ENCODE assay signal across 8 cellular contexts in genomic region chr3:33372218-33373081, GRCh38.
DNase-seq lines count a peak whose midpoint lies in the region; ATAC-seq lines count a peak whose summit lies in the region.

No MANE protein-coding gene starts in this region.

- H3K36me3 Mint-ChIP-seq in activated naive CD4-positive, alpha-beta T cell treated with anti-CD3 and anti-CD28 coated beads, Interleukin-2, amount 50 U/mL, for 24 hours, result peaks cover 2% of the 10 kb centered on the region

- intact Hi-C loops in left cardiac atrium (cut with DNase I), result loop anchor here (1.0 to 5.0 kb wide), 2 partner anchors 240 to 241 kb away; no protein-coding TSS in a partner anchor

- peak; percentile 38 for DNase-seq in activated naive CD4-positive, alpha-beta T cell treated with Interleukin-2 at 50 U/mL for 16 hours
- no peak for DNase-seq in activated naive CD4-positive, alpha-beta T cell (lab: John Stamatoyannopoulos, UW)
- DNase-seq in SIG-M5 treated with dmso at 0.1 percent for 504 hours (lab: John Stamatoyannopoulos, UW; ENCODE audit: unreplicated experiment) (peak; percentile 82), left cardiac atrium (peak; percentile 31), retina (peak; percentile 67), OCI-M2 (lab: John Stamatoyannopoulos, UW; ENCODE audit: unreplicated experiment) (no peak)

- ATAC-seq in HG03460 (IDR thresholded peaks at IDR 0.05; ENCODE audit: unreplicated experiment) (peak; percentile 51), left cardiac atrium (peak; percentile 68 to 88)

- H3K27me3 Mint-ChIP-seq in activated naive CD4-positive, alpha-beta T cell treated with anti-CD3 and anti-CD28 coated beads, Interleukin-2, amount 50 U/mL, for 24 hours, result peaks cover 8% of the 10 kb centered on the region

- H3K4me1 Mint-ChIP-seq in activated naive CD4-positive, alpha-beta T cell treated with anti-CD3 and anti-CD28 coated beads, Interleukin-2, amount 50 U/mL, for 24 hours, result peaks cover 8% of the 10 kb centered on the region

- no peaks in the 10 kb centered on the region for H3K9me3 Mint-ChIP-seq in activated naive CD4-positive, alpha-beta T cell treated with anti-CD3 and anti-CD28 coated beads, Interleukin-2, amount 50 U/mL, for 24 hours

- H3K27ac Mint-ChIP-seq in activated naive CD4-positive, alpha-beta T cell treated with anti-CD3 and anti-CD28 coated beads, Interleukin-2, amount 50 U/mL, for 24 hours, result no peak overlapping the region

- H3K4me3 Mint-ChIP-seq in activated naive CD4-positive, alpha-beta T cell treated with anti-CD3 and anti-CD28 coated beads, Interleukin-2, amount 50 U/mL, for 24 hours, result peak overlapping the region; percentile 0

Comparison
In these comparisons a context has a peak if more than half of its experiments do, and no peak if none do; other contexts are left out.
1. DNase-seq: peak in activated naive CD4-positive, alpha-beta T cell treated with Interleukin-2 at 50 U/mL for 16 hours (single experiment), SIG-M5 treated with dmso at 0.1 percent for 504 hours (single experiment), left cardiac atrium (single experiment) and retina (single experiment); none in activated naive CD4-positive, alpha-beta T cell (0 of 4) and OCI-M2 (single experiment).